18 cellular contexts compared by ENCODE assay signal in genomic region chr18:5556317-5556974, GRCh38. TPM values are rescaled to one million over a fixed set of nuclear protein-coding genes. Genes with fewer than 3 reads are reported as not detected.
DNase-seq lines count a peak whose midpoint lies in the region; ATAC-seq, FAIRE-seq and TF ChIP-seq lines count a peak whose summit lies in the region.
"Had no signal": no experiment of that assay in that cellular context is flagged by ENCODE, and none has a peak within 500 bp of the region (broad histone marks: within the 10 kb centered on the region; RNA-seq: fewer than 3 reads in every experiment).

No MANE protein-coding gene starts in this region.

- H3K27ac Mint-ChIP-seq in CD4-positive, alpha-beta memory T cell, result no peak overlapping the region
- H3K27ac Mint-ChIP-seq: B cell; stimulated activated naive B cell treated with anti-CD40 and anti-IgM and Interleukin-4, amounts not matched to agents 10 μg/mL and 1 μg/mL and 100 μg/mL, for 72 hours had no signal

- H3K9me3 ChIP-seq in HepG2 (ENCODE audit: low read length) (no peaks in the 10 kb centered on the region), right lobe of liver (no peaks in the 10 kb centered on the region), lung (ENCODE audit: control insufficient read depth in 2 of 2, insufficient read depth in 1 of 2, low read length in 1 of 2) (no peaks in the 10 kb centered on the region), smooth muscle cell (replicated peaks; ENCODE audit: low read depth) (no peaks in the 10 kb centered on the region)
- H3K9me3 ChIP-seq in CD4-positive, alpha-beta memory T cell (ENCODE audit: control insufficient read depth in 1 of 2, low read length in 2 of 2), result no peaks in the 10 kb centered on the region
- H3K9me3 ChIP-seq: vagina had no signal

- H4K20me1 ChIP-seq in HepG2 (ENCODE audit: insufficient read depth, low read length) (no peaks in the 10 kb centered on the region), smooth muscle cell (ENCODE audit: low read depth) (no peaks in the 10 kb centered on the region)

- no peaks in the 10 kb centered on the region for H3F3A ChIP-seq in smooth muscle cell (ENCODE audit: low read depth)

- H3K4me1 ChIP-seq in HepG2 (ENCODE audit: insufficient read depth, low read length), result peaks cover 18% of the 10 kb centered on the region
- no peaks in the 10 kb centered on the region for H3K4me1 ChIP-seq in right lobe of liver
- no peaks in the 10 kb centered on the region for H3K4me1 ChIP-seq in lung (ENCODE audit: control insufficient read depth in 2 of 2, insufficient read depth in 2 of 2, low read length in 2 of 2)
- no peaks in the 10 kb centered on the region for H3K4me1 ChIP-seq in smooth muscle cell (ENCODE audit: low read depth)
- no peaks in the 10 kb centered on the region for H3K4me1 ChIP-seq in CD4-positive, alpha-beta memory T cell (ENCODE audit: insufficient read depth, low read length)
- H3K4me1 ChIP-seq: parathyroid adenoma, vagina had no signal

- no peaks in the 10 kb centered on the region for H3K79me2 ChIP-seq in HepG2 (ENCODE audit: insufficient read depth, low read length)
- H3K79me2 ChIP-seq in smooth muscle cell (ENCODE audit: low read depth), result no peaks in the 10 kb centered on the region

- peak overlapping the region; percentile 18 for H3K4me2 ChIP-seq in HepG2 (ENCODE audit: low read depth, low read length)
- H3K4me2 ChIP-seq in smooth muscle cell, result no peak overlapping the region

- CTCF ChIA-PET in HepG2 (lab: Yijun Ruan, JAX; ENCODE audit: low intra/inter-chr PET ratio, low total read pairs), result no interaction called here
- CTCF ChIA-PET in CD4-positive, alpha-beta memory T cell (lab: Charles Lee; ENCODE audit: partially characterized antibody), result no interaction called here

- no peak for TF ChIP-seq EP300 in HepG2 (IDR thresholded peaks at IDR 0.05; ENCODE audit: low read depth in 2 of 2, low read length in 2 of 2)
- no peak for TF ChIP-seq EP300 in HepG2 (CRISPR knock-in tag; IDR thresholded peaks at IDR 0.05; ENCODE audit: borderline replicate concordance)

- H3K4me3 ChIP-seq in HepG2 (replicated peaks in 1 of 3; ENCODE audit: insufficient read depth in 1 of 3, low read depth in 2 of 3, low read length in 3 of 3), result no peak overlapping the region
- H3K4me3 ChIP-seq in right lobe of liver, result no peak overlapping the region
- H3K4me3 ChIP-seq in epithelial cell of proximal tubule (ENCODE audit: low read depth, low read length), result no peak overlapping the region
- H3K4me3 ChIP-seq in lung, result no peak overlapping the region
- H3K4me3 ChIP-seq in smooth muscle cell, result no peak overlapping the region
- H3K4me3 ChIP-seq in CD4-positive, alpha-beta memory T cell (ENCODE audit: low read length in 2 of 2), result no peak overlapping the region
- H3K4me3 ChIP-seq: vagina had no signal

- ATAC-seq in HepG2 (peak; percentile 91), right lobe of liver (no peak), lung (ENCODE audit: insufficient read depth, low FRiP score) (peak; percentile 60)
- ATAC-seq: Panc1; stimulated activated naive B cell treated with anti-CD40 and anti-IgM and Interleukin-4, amounts not matched to agents 10 μg/mL and 1 μg/mL and 100 μg/mL, for 72 hours had no signal

- H3K27me3 Mint-ChIP-seq in CD4-positive, alpha-beta memory T cell, result no peaks in the 10 kb centered on the region

- H3K27ac ChIP-seq in HepG2 (ENCODE audit: extremely low read length, insufficient read depth, low read length), result no peak overlapping the region
- no peak overlapping the region for H3K27ac ChIP-seq in right lobe of liver
- H3K27ac ChIP-seq in lung (ENCODE audit: low read depth in 1 of 2, low read length in 1 of 2), result peak overlapping the region in 1 of 2 donors; percentile 20
- no peak overlapping the region for H3K27ac ChIP-seq in smooth muscle cell (ENCODE audit: low read depth)
- H3K27ac ChIP-seq in CD4-positive, alpha-beta memory T cell (ENCODE audit: low read depth, low read length), result no peak overlapping the region
- H3K27ac ChIP-seq: parathyroid adenoma, vagina had no signal

- peaks cover 0 to 3% of the 10 kb centered on the region in 2 experiments; a peak in 1 of 5 replicates for H3K27me3 ChIP-seq in HepG2 (ENCODE audit: control insufficient read depth in 1 of 2, insufficient read depth in 2 of 2, low read length in 2 of 2)
- H3K27me3 ChIP-seq in right lobe of liver, result no peaks in the 10 kb centered on the region
- H3K27me3 ChIP-seq in lung (ENCODE audit: control insufficient read depth, insufficient read depth), result no peaks in the 10 kb centered on the region
- H3K27me3 ChIP-seq in smooth muscle cell (ENCODE audit: low read depth), result no peaks in the 10 kb centered on the region
- no peaks in the 10 kb centered on the region for H3K27me3 ChIP-seq in CD4-positive, alpha-beta memory T cell (ENCODE audit: insufficient read depth, low read length)
- H3K27me3 ChIP-seq: vagina had no signal

- in situ Hi-C loops in HepG2 (cut with HindIII; ENCODE audit: extremely low pct_ligation_motif_present, low pct_unique_long_range_greater_than_20kb), result no loop called here

- POLR2A ChIA-PET in HepG2 (lab: Yijun Ruan, JAX), result no interaction called here
- POLR2A ChIA-PET in CD4-positive, alpha-beta memory T cell (lab: Charles Lee; ENCODE audit: partially characterized antibody), result no interaction called here

- no peak overlapping the region for H3K4me3 Mint-ChIP-seq in CD4-positive, alpha-beta memory T cell
- H3K4me3 Mint-ChIP-seq: B cell; stimulated activated naive B cell treated with anti-CD40 and anti-IgM and Interleukin-4, amounts not matched to agents 10 μg/mL and 1 μg/mL and 100 μg/mL, for 72 hours had no signal

- TF ChIP-seq POLR2A in HepG2 (IDR thresholded peaks at IDR 0.05; ENCODE audit: insufficient read depth in 1 of 2, low read depth in 2 of 2, low read length in 2 of 2), result no peak
- no peak for TF ChIP-seq POLR2A in right lobe of liver (IDR thresholded peaks at IDR 0.05)

- no TSS peak for BruUV-seq in HepG2 (replicated peaks; lab: Mats Ljungman, UMichigan)

- peaks cover 0 to 3% (median 0%) of the 10 kb centered on the region in 8 donors for H3K9me3 Mint-ChIP-seq in CD4-positive, alpha-beta memory T cell
- H3K9me3 Mint-ChIP-seq: stimulated activated naive B cell treated with anti-CD40 and anti-IgM and Interleukin-4, amounts not matched to agents 10 μg/mL and 1 μg/mL and 100 μg/mL, for 72 hours had no signal

- TF ChIP-seq CTCF in HepG2 (CRISPR knock-in tag; IDR thresholded peaks at IDR 0.05) (no peak), right lobe of liver (IDR thresholded peaks at IDR 0.05) (no peak), epithelial cell of proximal tubule (conservative IDR thresholded peaks at IDR 0.05; ENCODE audit: low read depth, low read length) (peak; percentile 6), lung (IDR thresholded peaks at IDR 0.05; ENCODE audit: control extremely low read depth, extremely low read depth) (no peak), smooth muscle cell (IDR thresholded peaks at IDR 0.05; ENCODE audit: borderline replicate concordance, insufficient read depth, poor library complexity, severe bottlenecking) (no peak)

- no peaks in the 10 kb centered on the region for H3K4me1 Mint-ChIP-seq in CD4-positive, alpha-beta memory T cell
- H3K4me1 Mint-ChIP-seq: B cell; stimulated activated naive B cell treated with anti-CD40 and anti-IgM and Interleukin-4, amounts not matched to agents 10 μg/mL and 1 μg/mL and 100 μg/mL, for 72 hours had no signal

- intact Hi-C loops in HepG2 (cut with micrococcal nuclease; ENCODE audit: unreplicated experiment) (no loop called here), right lobe of liver (cut with DNase I) (no loop called here)
- intact Hi-C loops in CD4-positive, alpha-beta memory T cell (cut with micrococcal nuclease), result no loop called here

- no peak overlapping the region for H3K9ac ChIP-seq in HepG2 (ENCODE audit: insufficient read depth, low read depth, low read length)
- H3K9ac ChIP-seq in smooth muscle cell (ENCODE audit: low read depth), result no peak overlapping the region
- H3K9ac ChIP-seq: parathyroid adenoma had no signal

- FAIRE-seq in HepG2 (lab: Jason Lieb, UNC), result no peak

- DNase-seq in HepG2 (ENCODE audit: low spot score) (peak; percentile 23), right lobe of liver (no peak), epithelial cell of proximal tubule (ENCODE audit: low read depth) (peak; percentile 26), lung (ENCODE audit: low spot score) (no peak), NCI-H446 treated with DMSO at 0.1 percent for 48 hours (lab: John Stamatoyannopoulos, UW) (no peak), SKM-1 (lab: John Stamatoyannopoulos, UW; ENCODE audit: unreplicated experiment) (no peak), smooth muscle cell (lab: John Stamatoyannopoulos, UW; ENCODE audit: unreplicated experiment) (no peak)
- no peak for DNase-seq in CD4-positive, alpha-beta memory T cell
- DNase-seq: activated gamma-delta T cell treated with Interleukin-2 at 50 U/mL for 16 hours; central memory CD4-positive, alpha-beta T cell; NCI-H2107; stimulated activated CD4-positive, alpha-beta T cell treated with anti-CD3 and anti-CD28 coated beads, Interleukin-4, amount 100 ng/mL, for 24 hours; stimulated activated naive B cell treated with anti-CD40 and anti-IgM and Interleukin-4, amounts not matched to agents 10 μg/mL and 1 μg/mL and 100 μg/mL, for 72 hours; T1000 had no signal

- H2AFZ ChIP-seq in HepG2 (ENCODE audit: low read length) (no peak overlapping the region), smooth muscle cell (ENCODE audit: low read depth) (no peak overlapping the region)
- H2AFZ ChIP-seq: parathyroid adenoma had no signal

- H3K36me3 Mint-ChIP-seq in CD4-positive, alpha-beta memory T cell, result no peaks in the 10 kb centered on the region
- H3K36me3 Mint-ChIP-seq: stimulated activated naive B cell treated with anti-CD40 and anti-IgM and Interleukin-4, amounts not matched to agents 10 μg/mL and 1 μg/mL and 100 μg/mL, for 72 hours had no signal

- no peaks in the 10 kb centered on the region for H3K36me3 ChIP-seq in HepG2 (replicated peaks in 1 of 2; ENCODE audit: control insufficient read depth in 1 of 2, insufficient read depth in 2 of 2, low read length in 2 of 2)
- H3K36me3 ChIP-seq in right lobe of liver, result no peaks in the 10 kb centered on the region
- H3K36me3 ChIP-seq in lung (ENCODE audit: control insufficient read depth in 2 of 2, insufficient read depth in 2 of 2, low read length in 2 of 2), result no peaks in the 10 kb centered on the region
- no peaks in the 10 kb centered on the region for H3K36me3 ChIP-seq in smooth muscle cell (ENCODE audit: low read depth)
- H3K36me3 ChIP-seq in CD4-positive, alpha-beta memory T cell (ENCODE audit: insufficient read depth, low read length), result no peaks in the 10 kb centered on the region
- H3K36me3 ChIP-seq: vagina had no signal

- WGBS in HepG2 (ENCODE audit: low lambda C conversion rate), result 18% methylated on average over 8 of the region's 8 CpGs
- 55% methylated on average over 7 of the region's 8 CpGs for WGBS in right lobe of liver (ENCODE audit: insufficient coverage, low coverage, low lambda C conversion rate, missing lambda C conversion rate)
- 68 to 84% methylated on average over 8 of the region's 8 CpGs for WGBS in lung, 2 donors
- WGBS in smooth muscle cell (ENCODE audit: low lambda C conversion rate), result 83% methylated on average over 8 of the region's 8 CpGs

- no peak for TF ChIP-seq RAD21 in HepG2 (CRISPR knock-in tag; IDR thresholded peaks at IDR 0.05)

RNA-seq across cellular contexts. Expression of gene EPB41L3, which starts 12.6 kb away (rescaled TPM):
- not detected in 2 replicates for total RNA-seq in HepG2 (2016; rRNA removed; fragmentation: Illumina TruSeq; extraction: Trizol)
- total RNA-seq in HepG2 (2016; cell fraction: cytosol; rRNA removed; fragmentation: Illumina TruSeq; extraction: Trizol; ENCODE audit: low read depth), result not detected in 2 replicates
- total RNA-seq in HepG2 (2016; cell fraction: insoluble cytoplasmic fraction; rRNA removed; fragmentation: Illumina TruSeq; extraction: Trizol), result not detected in 2 replicates
- total RNA-seq in HepG2 (2016; cell fraction: membrane; rRNA removed; fragmentation: Illumina TruSeq; extraction: Trizol), result not detected in 2 replicates
- not detected in 2 replicates for total RNA-seq in HepG2 (2016; cell fraction: nucleus; rRNA removed; fragmentation: Illumina TruSeq; extraction: Trizol)
- polyA plus RNA-seq in HepG2 (2011; rRNA removed), result not detected in 2 replicates
- not detected in 2 replicates for polyA plus RNA-seq in HepG2 (2011; cell fraction: cytosol; rRNA removed)
- polyA plus RNA-seq in HepG2 (2011; cell fraction: nucleus; rRNA removed), result not detected in 2 replicates
- polyA plus RNA-seq in HepG2 (2012), result not detected in 2 replicates
- polyA plus RNA-seq in HepG2 (2016; cell fraction: cytosol; fragmentation: Illumina TruSeq; extraction: Trizol; ENCODE audit: low read depth), result not detected in 2 replicates
- polyA plus RNA-seq in HepG2 (2016; cell fraction: insoluble cytoplasmic fraction; fragmentation: Illumina TruSeq; extraction: Trizol; ENCODE audit: low read depth), result not detected in 2 replicates
- polyA plus RNA-seq in HepG2 (2016; cell fraction: membrane; fragmentation: Illumina TruSeq; extraction: Trizol; ENCODE audit: low read depth), result 0.13 TPM in 1 of 2 replicates, not detected in the other
- not detected in 2 replicates for polyA plus RNA-seq in HepG2 (2016; cell fraction: nucleus; fragmentation: Illumina TruSeq; extraction: Trizol; ENCODE audit: insufficient read depth, low read depth)
- polyA minus RNA-seq in HepG2 (2011; rRNA and poly(A)+ RNA removed; ENCODE audit: low replicate concordance), result 0.80 TPM in 1 of 2 replicates, not detected in the other
- polyA minus RNA-seq in HepG2 (2011; cell fraction: cytosol; rRNA and poly(A)+ RNA removed), result not detected in 2 replicates
- polyA minus RNA-seq in HepG2 (2011; cell fraction: nucleus; rRNA and poly(A)+ RNA removed), result not detected in 2 replicates
- 10 to 100 TPM in 2 of 6 experiments, 1 to 10 TPM in 4; 3.3 to 20.3 (median 6.2) TPM for total RNA-seq in right lobe of liver
- total RNA-seq in epithelial cell of proximal tubule, result 51.1 and 79.6 TPM in 2 replicates
- 10 to 100 TPM; 37.3 to 64.0 TPM for total RNA-seq in lung
- polyA plus RNA-seq in lung, result 10 to 100 TPM; 19.0 to 42.4 TPM
- total RNA-seq in smooth muscle cell, result 22.5 and 26.9 TPM in 2 replicates
- polyA plus RNA-seq in smooth muscle cell, result 11.5 and 29.7 TPM in 2 replicates
- total RNA-seq in CD4-positive, alpha-beta memory T cell, result 1 to 10 TPM; 3.2 to 3.3 TPM
- polyA plus RNA-seq in CD4-positive, alpha-beta memory T cell, result under 1 TPM in 1 of 2 donors, not detected in 1; 0.89 TPM

Comparison
In these comparisons a context has a peak if more than half of its experiments do, and no peak if none do; other contexts are left out.
1. ATAC-seq: peak in HepG2 (single experiment) and lung (single experiment); none in right lobe of liver (0 of 4).
2. DNase-seq: peak in HepG2 (single experiment) and epithelial cell of proximal tubule (single experiment); none in right lobe of liver (0 of 3), lung (single experiment), NCI-H446 treated with DMSO at 0.1 percent for 48 hours (single experiment), SKM-1 (single experiment), smooth muscle cell (single experiment) and CD4-positive, alpha-beta memory T cell (0 of 5).